Comparison of ENCODE assay signal across 8 cellular contexts in the genomic region with DNA sequence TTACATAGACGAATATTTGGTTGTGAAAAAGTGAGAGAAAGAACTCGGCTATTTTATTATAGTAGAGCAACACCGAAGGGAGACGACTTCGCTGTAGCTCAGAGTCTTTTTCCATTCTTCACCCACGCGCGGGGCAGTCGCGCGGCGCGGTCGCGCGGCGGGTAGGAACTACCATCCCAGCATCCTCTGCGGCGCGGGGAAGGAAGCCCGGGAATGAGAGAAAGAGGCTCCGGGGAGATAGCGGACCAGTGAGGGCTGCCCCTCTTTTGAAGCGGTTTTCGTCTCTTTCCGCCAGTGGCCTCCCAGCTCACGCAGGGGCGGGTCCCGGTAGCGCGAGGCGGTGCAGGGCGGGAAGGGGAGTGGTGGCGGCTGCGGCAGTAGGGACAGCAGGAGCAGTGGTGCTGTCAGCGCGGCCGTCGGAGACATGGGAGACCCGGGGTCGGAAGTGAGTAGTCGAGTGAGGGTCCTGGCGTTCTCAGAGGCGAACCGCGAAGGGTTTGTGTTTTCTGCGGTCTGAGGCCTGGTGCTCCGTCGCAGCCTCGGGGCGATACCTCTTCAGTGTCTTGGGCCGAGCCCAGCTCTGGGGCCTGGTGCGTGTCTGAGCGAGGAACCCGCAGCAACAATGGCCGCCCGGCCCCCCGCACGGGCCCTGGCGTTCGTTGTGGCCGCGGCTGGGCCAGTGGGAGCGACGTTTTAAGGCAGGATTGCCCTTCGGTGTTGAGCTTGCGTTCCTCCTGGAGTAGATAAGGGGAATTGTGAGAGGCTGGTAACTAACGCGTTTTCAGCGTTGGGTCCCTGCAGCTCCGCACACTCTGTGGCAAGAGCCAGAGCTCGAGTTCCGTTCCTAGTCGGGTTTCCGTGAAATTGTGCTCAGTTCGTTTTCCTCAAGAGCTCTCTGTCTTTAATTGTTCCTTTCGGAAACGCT. TPM values are rescaled to one million over a fixed set of nuclear protein-coding genes. Genes with fewer than 3 reads are reported as not detected.
A peak's percentile ranks its signal among the peaks of the same experiment; 100 is the strongest.
DNase-seq lines count a peak whose midpoint lies in the region; ATAC-seq and TF ChIP-seq lines count a peak whose summit lies in the region.
"Not testable (repeated sequence)": the region's sequence is repeated elsewhere in the genome, so short reads cannot be mapped to it uniquely, and the experiment has no call there.

A gene with protein sequence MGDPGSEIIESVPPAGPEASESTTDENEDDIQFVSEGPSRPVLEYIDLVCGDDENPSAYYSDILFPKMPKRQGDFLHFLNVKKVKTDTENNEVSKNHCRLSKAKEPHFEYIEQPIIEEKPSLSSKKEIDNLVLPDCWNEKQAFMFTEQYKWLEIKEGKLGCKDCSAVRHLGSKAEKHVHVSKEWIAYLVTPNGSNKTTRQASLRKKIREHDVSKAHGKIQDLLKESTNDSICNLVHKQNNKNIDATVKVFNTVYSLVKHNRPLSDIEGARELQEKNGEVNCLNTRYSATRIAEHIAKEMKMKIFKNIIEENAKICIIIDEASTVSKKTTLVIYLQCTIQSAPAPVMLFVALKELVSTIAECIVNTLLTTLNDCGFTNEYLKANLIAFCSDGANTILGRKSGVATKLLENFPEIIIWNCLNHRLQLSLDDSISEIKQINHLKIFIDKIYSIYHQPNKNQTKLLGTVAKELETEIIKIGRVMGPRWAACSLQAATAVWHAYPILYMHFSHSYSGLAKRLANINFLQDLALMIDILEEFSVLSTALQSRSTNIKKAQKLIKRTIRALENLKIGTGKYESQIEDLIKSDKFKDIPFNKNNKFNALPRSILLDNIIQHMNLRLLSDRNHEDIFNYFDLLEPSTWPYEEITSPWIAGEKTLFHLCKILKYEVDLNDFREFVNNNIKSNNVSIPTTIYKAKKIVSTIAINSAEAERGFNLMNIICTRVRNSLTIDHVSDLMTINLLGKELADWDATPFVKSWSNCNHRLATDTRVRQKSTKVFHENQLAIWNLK (plus strand): TSS at position 362 of the 925 bp plus-strand sequence. CDS start 63 bp downstream, at position 425.

- WGBS in IMR-90 (ENCODE audit: extremely low coverage in 2 of 2, insufficient read length in 1 of 2), 2 experiments: 0% methylated on average over 5 of the region's 78 CpGs; no CpG with 5 or more reads in 1 of the 2 experiments

- not testable (repeated sequence) for H4K5ac ChIP-seq in IMR-90 (ENCODE audit: low read depth, low read length)

- H3K4ac ChIP-seq in IMR-90 (ENCODE audit: low read depth, low read length): not testable (repeated sequence)

- 0 out of 2 replicates have a peak within 1 kb of the TSS, but pooled peaks have one; percentile 5 for H3K14ac ChIP-seq in IMR-90 (replicated peaks; ENCODE audit: low read depth, low read length)

- peak within 1 kb of the TSS; percentile 88 for H3K4me2 ChIP-seq in IMR-90 (ENCODE audit: low read depth, low read length)

- H3K4me3 ChIP-seq in IMR-90 (ENCODE audit: insufficient read depth, low read depth, low read length) (peak within 1 kb of the TSS; percentile 78), epithelial cell of proximal tubule (ENCODE audit: low read depth, low read length) (peak within 1 kb of the TSS; percentile 76), muscle layer of colon (ENCODE audit: low read depth in 1 of 2, low read length in 2 of 2) (peak within 1 kb of the TSS; percentile 37 to 64)

- H3K79me1 ChIP-seq in IMR-90 (ENCODE audit: low read depth in 1 of 2, low read length in 2 of 2): peaks cover 9 to 22% of the 10 kb centered on the region in 2 experiments

- intact Hi-C loops in IMR-90 (cut with micrococcal nuclease): loop anchor here (1.0 to 5.0 kb wide), 2 partner anchors 91 to 126 kb away; partner anchors contain the start of genes BAG2 and BEND6

- not testable (repeated sequence) for H3K4me1 ChIP-seq in IMR-90 (ENCODE audit: control insufficient read depth, insufficient read depth, low read length)
- H3K4me1 ChIP-seq in muscle layer of colon (ENCODE audit: insufficient read depth, low read length): peaks cover 10% of the 10 kb centered on the region

- H2AK5ac ChIP-seq in IMR-90 (ENCODE audit: low read depth, low read length): not testable (repeated sequence)

- H3K27ac ChIP-seq in IMR-90 (ENCODE audit: insufficient read depth, low read length) (peak within 1 kb of the TSS; percentile 10), muscle layer of colon (ENCODE audit: low read depth, low read length) (peak within 1 kb of the TSS; percentile 90)

- dilution Hi-C loops in IMR-90 (cut with HindIII; ENCODE audit: low sequenced_read_pairs, unreplicated experiment): not testable (repeated sequence)

- H4K91ac ChIP-seq in IMR-90 (ENCODE audit: insufficient read depth, low read depth, low read length): not testable (repeated sequence)

- not testable (repeated sequence) for TF ChIP-seq CTCF in IMR-90 (conservative IDR thresholded peaks at IDR 0.05; ENCODE audit: low read depth, low read length); epithelial cell of proximal tubule (conservative IDR thresholded peaks at IDR 0.05; ENCODE audit: low read depth, low read length)

- peak within 1 kb of the TSS; percentile 69 to 82; a peak in 2 of 4 replicates for H4K8ac ChIP-seq in IMR-90 (ENCODE audit: low read depth in 2 of 2, low read length in 2 of 2)

- TF ChIP-seq RAD21 in IMR-90 (IDR thresholded peaks at IDR 0.05; ENCODE audit: low read length): not testable (repeated sequence)

- peak within 1 kb of the TSS; percentile 33 for H2BK5ac ChIP-seq in IMR-90 (ENCODE audit: low read depth, low read length, poor library complexity, severe bottlenecking)

- H2AFZ ChIP-seq in IMR-90 (replicated peaks; ENCODE audit: low read length, poor library complexity): peak within 1 kb of the TSS; percentile 78

- not testable (repeated sequence) for H2BK120ac ChIP-seq in IMR-90 (ENCODE audit: low read depth, low read length)

- peak within 1 kb of the TSS; percentile 85 for H3K56ac ChIP-seq in IMR-90 (ENCODE audit: extremely low read depth, insufficient read depth, low read length)

- DNase-seq in DMS 273 treated with DMSO at 0.1 percent for 48 hours (lab: John Stamatoyannopoulos, UW): peak; percentile 78
- peak; percentile 86 for DNase-seq in IMR-90
- peak; percentile 97 for DNase-seq in OCI-M1 (lab: John Stamatoyannopoulos, UW)
- DNase-seq in activated T-cell treated with anti-CD3 and anti-CD28 coated beads for 4 hours: peak; percentile 72
- peak; percentile 25 for DNase-seq in epithelial cell of proximal tubule (ENCODE audit: low read depth)
- peak; percentile 48 to 49 for DNase-seq in stimulated activated CD8-positive, alpha-beta memory T cell treated with anti-CD3 and anti-CD28 coated beads, Interleukin-7, amount 100 ng/mL, for 1 hour (ENCODE audit: low read depth in 2 of 2)

- in situ Hi-C loops in IMR-90 (cut with MboI; ENCODE audit: low sequenced_read_pairs): not testable (repeated sequence)

- ATAC-seq in GM21529 (IDR thresholded peaks at IDR 0.05; ENCODE audit: unreplicated experiment) (peak; percentile 98), IMR-90 (ENCODE audit: low read depth) (peak; percentile 98)

- not testable (repeated sequence) for BruUV-seq in IMR-90 (replicated peaks; lab: Mats Ljungman, UMichigan)

- peak within 1 kb of the TSS; percentile 46 for H3K9ac ChIP-seq in IMR-90 (ENCODE audit: low read depth, low read length)
- not testable (repeated sequence) for H3K9ac ChIP-seq in muscle layer of colon (ENCODE audit: low read length)

- POLR2A ChIA-PET in IMR-90 (lab: Charles Lee; ENCODE audit: unreplicated experiment): not testable (repeated sequence)

- H3K36me3 ChIP-seq in IMR-90 (ENCODE audit: control insufficient read depth, insufficient read depth, low read length); muscle layer of colon (ENCODE audit: insufficient read depth, low read length): not testable (repeated sequence)

- TF ChIP-seq POLR2A in IMR-90 (IDR thresholded peaks at IDR 0.05; ENCODE audit: low read depth, low read length): peak; percentile 56

- H3K23ac ChIP-seq in IMR-90 (ENCODE audit: low read depth, low read length): peak within 1 kb of the TSS; percentile 9; the same call in 1 of the 2 replicates

- H2AK9ac ChIP-seq in IMR-90 (replicated peaks; ENCODE audit: low read depth, low read length, poor library complexity): peak within 1 kb of the TSS; percentile 73

- H3K27me3 ChIP-seq in IMR-90 (ENCODE audit: control insufficient read depth, insufficient read depth, low read length); muscle layer of colon (ENCODE audit: control insufficient read depth in 1 of 2, insufficient read depth in 2 of 2, low read length in 2 of 2): not testable (repeated sequence)

- H4K20me1 ChIP-seq in IMR-90 (ENCODE audit: insufficient read depth, low read length): not testable (repeated sequence)

- CTCF ChIA-PET in IMR-90 (lab: Yijun Ruan, JAX): interaction anchor here (1.0 kb wide), 1 partner anchor 156 kb away, joined by 4 read pairs; no protein-coding TSS in a partner anchor

- H3K9me3 ChIP-seq in IMR-90 (ENCODE audit: control insufficient read depth, insufficient read depth, low read length); muscle layer of colon (ENCODE audit: low read length): not testable (repeated sequence)

- H3K9me1 ChIP-seq in IMR-90 (ENCODE audit: insufficient read depth, low read length): not testable (repeated sequence)

- 0 out of 2 replicates have a peak within 1 kb of the TSS, but pooled peaks have one; percentile 27 for H2BK20ac ChIP-seq in IMR-90 (ENCODE audit: low read depth, low read length)

- not testable (repeated sequence) for H3K18ac ChIP-seq in IMR-90 (ENCODE audit: low read depth, low read length)

- not testable (repeated sequence) for H2BK15ac ChIP-seq in IMR-90 (ENCODE audit: low read depth, low read length)

TF ChIP-seq in IMR-90, 13 proteins besides CTCF, POLR2A, EP300 and RAD21:
- TF ChIP-seq MXI1 (IDR thresholded peaks at IDR 0.05; ENCODE audit: borderline replicate concordance, low read depth, low read length): peak; percentile 75; the same call in 1 of the 2 replicates

RNA-seq across cellular contexts. Expression of the gene that starts here (rescaled TPM):
- 3.8 and 15.0 TPM in 2 replicates for total RNA-seq in IMR-90 (2012; rRNA removed)
- 3.5 and 3.6 TPM in 2 replicates for polyA plus RNA-seq in IMR-90 (2012; rRNA removed)
- polyA plus RNA-seq in IMR-90 (2012; cell fraction: cytosol; rRNA removed): 0.28 and 0.32 TPM in 2 replicates
- 0.15 and 2.2 TPM in 2 replicates for polyA plus RNA-seq in IMR-90 (2012; cell fraction: nucleus; rRNA removed; ENCODE audit: low replicate concordance)
- total RNA-seq in epithelial cell of proximal tubule: 7.2 and 7.5 TPM in 2 replicates

Comparison
In these comparisons a context has a peak if more than half of its experiments do, and no peak if none do; other contexts are left out.
1. Peak in every context shown above with its lines: DNase-seq, ATAC-seq, H3K4me3 ChIP-seq and H3K27ac ChIP-seq.
2. DNase-seq: peak in every context shown above with its lines; median percentile 97 in OCI-M1; 86 in IMR-90; 78 in DMS 273 treated with DMSO at 0.1 percent for 48 hours; 72 in activated T-cell treated with anti-CD3 and anti-CD28 coated beads for 4 hours; 48 in stimulated activated CD8-positive, alpha-beta memory T cell treated with anti-CD3 and anti-CD28 coated beads, Interleukin-7, amount 100 ng/mL, for 1 hour; 25 in epithelial cell of proximal tubule.